Comparison of ENCODE assay signal across 8 cellular contexts in the genomic region with DNA sequence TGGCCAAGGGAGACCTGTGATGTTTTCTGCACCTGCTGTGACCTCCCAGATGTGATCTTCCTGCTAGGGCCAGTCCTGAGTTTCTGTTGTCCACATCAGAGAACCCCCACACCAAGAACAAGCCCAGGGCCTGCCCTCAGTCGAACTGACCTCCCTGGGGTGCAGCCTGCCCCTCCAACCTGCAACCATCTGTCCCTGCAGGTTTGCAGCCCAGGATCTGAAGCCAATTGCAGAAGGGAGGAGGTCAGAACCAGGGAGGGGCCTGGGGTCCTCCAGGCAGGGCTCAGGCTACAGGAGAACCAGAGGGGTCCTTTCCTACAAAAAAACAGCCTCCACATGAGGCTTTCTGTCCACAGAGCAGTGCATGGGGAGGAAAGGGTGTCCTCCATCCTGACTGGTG. TPM values are rescaled to one million over a fixed set of nuclear protein-coding genes. Genes with fewer than 3 reads are reported as not detected.
A peak's percentile ranks its signal among the peaks of the same experiment; 100 is the strongest.
DNase-seq lines count a peak whose midpoint lies in the region; ATAC-seq, FAIRE-seq and TF ChIP-seq lines count a peak whose summit lies in the region.

No MANE protein-coding gene starts in this region.

- no peak overlapping the region for H3K27ac ChIP-seq in OCI-LY1 (ENCODE audit: low read depth, low read length, poor library complexity, severe bottlenecking)
- H3K27ac ChIP-seq in endothelial cell of umbilical vein (ENCODE audit: insufficient read depth, low read depth, low read length): no peak overlapping the region
- H3K27ac ChIP-seq in trophoblast cell (ENCODE audit: low read depth, low read length): no peak overlapping the region

- TF ChIP-seq CTCF in Caco-2 (IDR thresholded peaks at IDR 0.05; ENCODE audit: insufficient read depth in 1 of 2, low read depth in 1 of 2, low read length in 1 of 2, severe bottlenecking in 1 of 2, unreplicated experiment in 1 of 2) (no peak), OCI-LY1 (IDR thresholded peaks at IDR 0.05; ENCODE audit: low read length) (no peak), endothelial cell of umbilical vein (IDR thresholded peaks at IDR 0.05; ENCODE audit: extremely low read depth in 1 of 2, insufficient read depth in 1 of 2, low read depth in 1 of 2, low read length in 2 of 2) (no peak)

- no peak for ATAC-seq in GM21360 (IDR thresholded peaks at IDR 0.05; ENCODE audit: unreplicated experiment)
- no peak for ATAC-seq in GM18907 (IDR thresholded peaks at IDR 0.05; ENCODE audit: unreplicated experiment)

- peak overlapping the region; percentile 84 for H3K4me3 Mint-ChIP-seq in Caco-2 (ENCODE audit: unreplicated experiment)

- H3K18ac ChIP-seq in trophoblast cell (ENCODE audit: low read length): no peak overlapping the region

- peaks cover 11% of the 10 kb centered on the region for H3K79me1 ChIP-seq in trophoblast cell (ENCODE audit: low read length)

- peak overlapping the region; percentile 18 for H2AK5ac ChIP-seq in trophoblast cell (ENCODE audit: low read length)

- peaks cover 27% of the 10 kb centered on the region for H3K4me1 Mint-ChIP-seq in Caco-2 (ENCODE audit: low read depth, unreplicated experiment)

- H2BK120ac ChIP-seq in trophoblast cell (ENCODE audit: insufficient read depth, low read length, poor library complexity): no peak overlapping the region

- POLR2A ChIA-PET in Caco-2 (lab: Charles Lee): interaction anchor here (0.6 to 1.1 kb wide), 2 partner anchors 9 to 30 kb away, joined by 4 to 6 read pairs; partner anchors contain the start of genes ARFIP2 and TIMM10B
- POLR2A ChIA-PET in endothelial cell of umbilical vein (lab: Charles Lee): interaction anchor here (1.4 kb wide), 1 partner anchor 9 kb away, joined by 4 read pairs; the partner anchor contains the start of genes ARFIP2 and TIMM10B

- H3K27ac Mint-ChIP-seq in Caco-2 (ENCODE audit: unreplicated experiment): no peak overlapping the region

- dilution Hi-C loops in endothelial cell of umbilical vein (cut with MboI; ENCODE audit: extremely low pct_ligation_motif_present, low sequenced_read_pairs): no loop called here

- H3K9me1 ChIP-seq in endothelial cell of umbilical vein (replicated peaks; ENCODE audit: control insufficient read depth, extremely low read depth, insufficient read depth, low read length): no peaks in the 10 kb centered on the region

- H3K4me1 ChIP-seq in Caco-2 (peaks cover 30% of the 10 kb centered on the region), OCI-LY1 (ENCODE audit: insufficient read depth, low read length, severe bottlenecking) (peaks cover 10% of the 10 kb centered on the region), endothelial cell of umbilical vein (ENCODE audit: control insufficient read depth, extremely low read depth, insufficient read depth, low read length) (peaks cover 22% of the 10 kb centered on the region), trophoblast cell (ENCODE audit: control insufficient read depth in 1 of 2, insufficient read depth in 2 of 2, low read length in 2 of 2) (peaks cover 11 to 21% of the 10 kb centered on the region in 2 experiments)

- H4K20me1 ChIP-seq in OCI-LY1 (ENCODE audit: insufficient read depth, low read length) (no peaks in the 10 kb centered on the region), endothelial cell of umbilical vein (replicated peaks; ENCODE audit: control insufficient read depth, extremely low read depth, insufficient read depth, low read length) (no peaks in the 10 kb centered on the region)

- intact Hi-C loops in Caco-2 (cut with micrococcal nuclease; ENCODE audit: unreplicated experiment) (loop anchor here (1.0 kb wide), 1 partner anchor 8 kb away; the partner anchor contains the start of genes ARFIP2 and TIMM10B), endothelial cell of umbilical vein (cut with micrococcal nuclease) (loop anchor here (1.0 to 5.0 kb wide), 4 partner anchors 8 to 241 kb away; partner anchors contain the start of genes ARFIP2, FHIP1B and TIMM10B)

- no peak overlapping the region for H2BK12ac ChIP-seq in trophoblast cell (ENCODE audit: low read length)

- H4K8ac ChIP-seq in trophoblast cell (ENCODE audit: low read depth, low read length): no peak overlapping the region

- no peaks in the 10 kb centered on the region for H3F3A ChIP-seq in OCI-LY1 (ENCODE audit: insufficient read depth, low read length)

- BruUV-seq in Caco-2 (replicated peaks; lab: Mats Ljungman, UMichigan): no TSS peak
- no TSS peak for BruUV-seq in endothelial cell of umbilical vein (replicated peaks; lab: Mats Ljungman, UMichigan)

- H3K23ac ChIP-seq in trophoblast cell (ENCODE audit: low read length): no peak overlapping the region

- peak overlapping the region; percentile 65 for H3K4me3 ChIP-seq in Caco-2 (ENCODE audit: low read depth, low read length)
- peak overlapping the region; percentile 75 for H3K4me3 ChIP-seq in OCI-LY1 (ENCODE audit: low read depth, low read length, poor library complexity, severe bottlenecking)
- H3K4me3 ChIP-seq in endothelial cell of umbilical vein (replicated peaks in 1 of 3; ENCODE audit: insufficient read depth in 1 of 3, low read depth in 1 of 3, low read length in 3 of 3): peak overlapping the region in 2 of 3 experiments; percentile 9 to 61
- no peak overlapping the region for H3K4me3 ChIP-seq in trophoblast cell (ENCODE audit: low read depth, low read length)

- no peaks in the 10 kb centered on the region for H3K79me2 ChIP-seq in OCI-LY1 (ENCODE audit: insufficient read depth, low read length)
- H3K79me2 ChIP-seq in endothelial cell of umbilical vein (ENCODE audit: control insufficient read depth, insufficient read depth, low read length): peaks cover 6% of the 10 kb centered on the region
- H3K79me2 ChIP-seq in trophoblast cell (ENCODE audit: control insufficient read depth, insufficient read depth, low read length, poor library complexity): peaks cover 7% of the 10 kb centered on the region

- 0 out of 2 replicates have a peak, but pooled peaks cover 2% of the 10 kb centered on the region for H3K36me3 ChIP-seq in Caco-2 (ENCODE audit: control insufficient read depth, insufficient read depth, low read length)
- H3K36me3 ChIP-seq in OCI-LY1 (ENCODE audit: insufficient read depth, low read length): peaks cover 19% of the 10 kb centered on the region
- peaks cover 2 to 8% of the 10 kb centered on the region in 2 experiments for H3K36me3 ChIP-seq in endothelial cell of umbilical vein (ENCODE audit: control insufficient read depth in 2 of 2, extremely low read depth in 1 of 2, insufficient read depth in 2 of 2, low read length in 2 of 2)
- peaks cover 15 to 17% of the 10 kb centered on the region in 2 experiments for H3K36me3 ChIP-seq in trophoblast cell (ENCODE audit: control insufficient read depth in 1 of 2, insufficient read depth in 2 of 2, low read length in 2 of 2)

- H3K4ac ChIP-seq in trophoblast cell (ENCODE audit: low read depth, low read length): no peak overlapping the region

- H3K14ac ChIP-seq in trophoblast cell (ENCODE audit: low read length): no peak overlapping the region

- H3K27me3 Mint-ChIP-seq in Caco-2 (ENCODE audit: insufficient read depth, unreplicated experiment): no peaks in the 10 kb centered on the region

- no peaks in the 10 kb centered on the region for H3K27me3 ChIP-seq in Caco-2 (replicated peaks; ENCODE audit: control insufficient read depth, insufficient read depth, low read length)
- no peaks in the 10 kb centered on the region for H3K27me3 ChIP-seq in OCI-LY1 (ENCODE audit: insufficient read depth, low read length)
- H3K27me3 ChIP-seq in endothelial cell of umbilical vein (ENCODE audit: control insufficient read depth in 2 of 2, insufficient read depth in 2 of 2, low read length in 2 of 2): no peaks in the 10 kb centered on the region
- H3K27me3 ChIP-seq in trophoblast cell (ENCODE audit: insufficient read depth, low read length): no peaks in the 10 kb centered on the region

- WGBS in trophoblast cell (ENCODE audit: extremely low coverage, insufficient coverage, insufficient read length): no CpG with 5 or more reads among the region's 1 CpG

- no peak for TF ChIP-seq POLR2A in endothelial cell of umbilical vein (IDR thresholded peaks at IDR 0.05; ENCODE audit: low read depth, low read length)

- H2BK5ac ChIP-seq in trophoblast cell (ENCODE audit: low read depth, low read length, poor library complexity): no peak overlapping the region

- H4K91ac ChIP-seq in trophoblast cell (ENCODE audit: low read depth, low read length): no peak overlapping the region

- H3K36me3 Mint-ChIP-seq in Caco-2 (ENCODE audit: insufficient read depth, unreplicated experiment): peaks cover 42% of the 10 kb centered on the region

- CTCF ChIA-PET in Caco-2 (lab: Charles Lee): interaction anchor here (1.0 to 3.5 kb wide), 4 partner anchors 14 to 146 kb away, joined by 3 to 19 read pairs (median 3); partner anchors contain the start of genes APBB1 and TPP1
- CTCF ChIA-PET in endothelial cell of umbilical vein (lab: Charles Lee): interaction anchor here (1.2 to 3.5 kb wide), 4 partner anchors 29 to 146 kb away, joined by 3 to 32 read pairs (median 5); partner anchors contain the start of gene TPP1

- H3K9me2 ChIP-seq in OCI-LY1 (ENCODE audit: low read depth, low read length): no peaks in the 10 kb centered on the region

- H3K9ac ChIP-seq in OCI-LY1 (ENCODE audit: low read length) (no peak overlapping the region), endothelial cell of umbilical vein (replicated peaks; ENCODE audit: extremely low read depth, insufficient read depth, low read length) (no peak overlapping the region), trophoblast cell (ENCODE audit: low read length) (peak overlapping the region; percentile 46)

- H4K12ac ChIP-seq in trophoblast cell (ENCODE audit: low read depth, low read length): no peak overlapping the region

- H2AFZ ChIP-seq in OCI-LY1 (ENCODE audit: low read length): no peak overlapping the region
- H2AFZ ChIP-seq in endothelial cell of umbilical vein (ENCODE audit: low read depth, low read length): no peak overlapping the region
- no peak overlapping the region for H2AFZ ChIP-seq in trophoblast cell (ENCODE audit: insufficient read depth, low read length, poor library complexity)

- DNase-seq in Caco-2 (no peak), endothelial cell of umbilical vein (ENCODE audit: low read depth, low spot score) (no peak), trophoblast cell (no peak), dermis blood vessel endothelial cell (no peak), GM03348 (ENCODE audit: low spot score) (no peak)

- H3K9me3 ChIP-seq in Caco-2 (no peaks in the 10 kb centered on the region), OCI-LY1 (ENCODE audit: low read length) (no peaks in the 10 kb centered on the region), endothelial cell of umbilical vein (replicated peaks; ENCODE audit: control insufficient read depth, insufficient read depth, low read length) (no peaks in the 10 kb centered on the region), trophoblast cell (ENCODE audit: insufficient read depth, low read depth, low read length) (no peaks in the 10 kb centered on the region)

- no peaks in the 10 kb centered on the region for H3K9me3 Mint-ChIP-seq in Caco-2 (ENCODE audit: unreplicated experiment)

- H3K4me2 ChIP-seq in OCI-LY1 (ENCODE audit: low read length) (peak overlapping the region; percentile 93; the same call in 1 of the 2 replicates), endothelial cell of umbilical vein (ENCODE audit: insufficient read depth, low read length) (peak overlapping the region; percentile 27), trophoblast cell (ENCODE audit: low read length) (peak overlapping the region; percentile 34)

- FAIRE-seq in endothelial cell of umbilical vein (lab: Jason Lieb, UNC): no peak

RNA-seq across cellular contexts. Expression of gene TRIM3, which starts 0.8 kb away (rescaled TPM):
- total RNA-seq in Caco-2 (2022) (28.0 and 33.4 TPM in 2 replicates), endothelial cell of umbilical vein (25.6 and 29.2 TPM in 2 replicates), dermis blood vessel endothelial cell (18.4 and 19.8 TPM in 2 replicates)
- 21.8 and 22.2 TPM in 2 replicates for polyA plus RNA-seq in endothelial cell of umbilical vein
- 10.5 and 14.0 TPM in 2 replicates for polyA plus RNA-seq in endothelial cell of umbilical vein (2011; cell fraction: cytosol; rRNA removed)
- polyA plus RNA-seq in endothelial cell of umbilical vein (2011; cell fraction: nucleus; rRNA removed): 86.5 and 90.7 TPM in 2 replicates
- polyA plus RNA-seq in endothelial cell of umbilical vein (2012): 20.7 and 23.7 TPM in 2 replicates
- 27.8 and 39.3 TPM in 2 replicates for polyA minus RNA-seq in endothelial cell of umbilical vein
- polyA minus RNA-seq in endothelial cell of umbilical vein (2011; cell fraction: cytosol; rRNA and poly(A)+ RNA removed): 3.0 TPM
- 23.7 and 34.0 TPM in 2 replicates for polyA minus RNA-seq in endothelial cell of umbilical vein (2011; cell fraction: nucleus; rRNA and poly(A)+ RNA removed)
- 8.2 and 8.9 TPM in 2 replicates for polyA plus RNA-seq in trophoblast cell (2013)

RNA-seq across cellular contexts. Expression of gene ARFIP2, which starts 8.2 kb away (rescaled TPM):
- total RNA-seq in Caco-2 (2022) (94.6 and 100 TPM in 2 replicates), endothelial cell of umbilical vein (46.7 and 48.4 TPM in 2 replicates), dermis blood vessel endothelial cell (46.6 and 47.0 TPM in 2 replicates)
- polyA plus RNA-seq in endothelial cell of umbilical vein: 62.9 and 64.6 TPM in 2 replicates
- 62.8 and 66.9 TPM in 2 replicates for polyA plus RNA-seq in endothelial cell of umbilical vein (2011; cell fraction: cytosol; rRNA removed)
- 182 and 186 TPM in 2 replicates for polyA plus RNA-seq in endothelial cell of umbilical vein (2011; cell fraction: nucleus; rRNA removed)
- polyA plus RNA-seq in endothelial cell of umbilical vein (2012): 45.9 and 53.9 TPM in 2 replicates
- polyA minus RNA-seq in endothelial cell of umbilical vein: 69.7 and 72.9 TPM in 2 replicates
- 30.1 TPM for polyA minus RNA-seq in endothelial cell of umbilical vein (2011; cell fraction: cytosol; rRNA and poly(A)+ RNA removed)
- polyA minus RNA-seq in endothelial cell of umbilical vein (2011; cell fraction: nucleus; rRNA and poly(A)+ RNA removed): 44.2 and 61.9 TPM in 2 replicates
- 51.2 and 54.9 TPM in 2 replicates for polyA plus RNA-seq in trophoblast cell (2013)

RNA-seq across cellular contexts. Expression of gene TIMM10B, which starts 8.4 kb away (rescaled TPM):
- total RNA-seq in Caco-2 (2022): 52.4 and 53.1 TPM in 2 replicates
- 29.2 and 31.3 TPM in 2 replicates for total RNA-seq in endothelial cell of umbilical vein
- polyA plus RNA-seq in endothelial cell of umbilical vein: 36.5 and 41.8 TPM in 2 replicates
- polyA plus RNA-seq in endothelial cell of umbilical vein (2011; cell fraction: cytosol; rRNA removed): 27.9 and 34.4 TPM in 2 replicates
- 37.3 and 38.2 TPM in 2 replicates for polyA plus RNA-seq in endothelial cell of umbilical vein (2011; cell fraction: nucleus; rRNA removed)
- polyA plus RNA-seq in endothelial cell of umbilical vein (2012): 22.2 and 26.3 TPM in 2 replicates
- 27.1 and 43.6 TPM in 2 replicates for polyA minus RNA-seq in endothelial cell of umbilical vein
- 22.1 TPM for polyA minus RNA-seq in endothelial cell of umbilical vein (2011; cell fraction: cytosol; rRNA and poly(A)+ RNA removed)
- 48.0 and 51.8 TPM in 2 replicates for polyA minus RNA-seq in endothelial cell of umbilical vein (2011; cell fraction: nucleus; rRNA and poly(A)+ RNA removed)
- 36.3 and 36.7 TPM in 2 replicates for polyA plus RNA-seq in trophoblast cell (2013)
- total RNA-seq in dermis blood vessel endothelial cell: 26.4 and 32.5 TPM in 2 replicates

RNA-seq across cellular contexts. Expression of gene DNHD1, which starts 24.1 kb away (rescaled TPM):
- 5.7 and 6.7 TPM in 2 replicates for total RNA-seq in Caco-2 (2022)
- total RNA-seq in endothelial cell of umbilical vein: 6.5 and 8.6 TPM in 2 replicates
- polyA plus RNA-seq in endothelial cell of umbilical vein: 3.7 and 4.4 TPM in 2 replicates
- 0.85 and 1.3 TPM in 2 replicates for polyA plus RNA-seq in endothelial cell of umbilical vein (2011; cell fraction: cytosol; rRNA removed)
- 29.1 and 33.8 TPM in 2 replicates for polyA plus RNA-seq in endothelial cell of umbilical vein (2011; cell fraction: nucleus; rRNA removed)
- 3.2 and 4.4 TPM in 2 replicates for polyA plus RNA-seq in endothelial cell of umbilical vein (2012)
- polyA minus RNA-seq in endothelial cell of umbilical vein: 19.2 and 24.5 TPM in 2 replicates
- polyA minus RNA-seq in endothelial cell of umbilical vein (2011; cell fraction: cytosol; rRNA and poly(A)+ RNA removed): 6.0 TPM
- polyA minus RNA-seq in endothelial cell of umbilical vein (2011; cell fraction: nucleus; rRNA and poly(A)+ RNA removed): 18.9 and 23.4 TPM in 2 replicates
- polyA plus RNA-seq in trophoblast cell (2013): 2.9 and 3.1 TPM in 2 replicates
- total RNA-seq in dermis blood vessel endothelial cell: 2.6 and 5.1 TPM in 2 replicates

RNA-seq across cellular contexts. Expression of gene HPX, which starts 32.1 kb away (rescaled TPM):
- total RNA-seq in Caco-2 (2022) (10.7 and 10.9 TPM in 2 replicates), endothelial cell of umbilical vein (1.3 and 2.1 TPM in 2 replicates), dermis blood vessel endothelial cell (0.19 and 0.51 TPM in 2 replicates)
- 1.5 and 1.6 TPM in 2 replicates for polyA plus RNA-seq in endothelial cell of umbilical vein
- polyA plus RNA-seq in endothelial cell of umbilical vein (2011; cell fraction: cytosol; rRNA removed): 0.32 and 0.45 TPM in 2 replicates
- 14.1 and 14.4 TPM in 2 replicates for polyA plus RNA-seq in endothelial cell of umbilical vein (2011; cell fraction: nucleus; rRNA removed)
- polyA plus RNA-seq in endothelial cell of umbilical vein (2012): 0.93 and 1.6 TPM in 2 replicates
- 1.4 and 2.5 TPM in 2 replicates for polyA minus RNA-seq in endothelial cell of umbilical vein
- not detected for polyA minus RNA-seq in endothelial cell of umbilical vein (2011; cell fraction: cytosol; rRNA and poly(A)+ RNA removed)
- polyA minus RNA-seq in endothelial cell of umbilical vein (2011; cell fraction: nucleus; rRNA and poly(A)+ RNA removed): 7.0 and 8.2 TPM in 2 replicates
- polyA plus RNA-seq in trophoblast cell (2013): 0.93 and 0.94 TPM in 2 replicates

Comparison
In these comparisons a context has a peak if more than half of its experiments do, and no peak if none do; other contexts are left out.
1. H3K4me2 ChIP-seq: peak in every context shown above with its lines; median percentile 93 in OCI-LY1; 34 in trophoblast cell; 27 in endothelial cell of umbilical vein.